Comparison of ENCODE assay signal across 7 cellular contexts in the genomic region with DNA sequence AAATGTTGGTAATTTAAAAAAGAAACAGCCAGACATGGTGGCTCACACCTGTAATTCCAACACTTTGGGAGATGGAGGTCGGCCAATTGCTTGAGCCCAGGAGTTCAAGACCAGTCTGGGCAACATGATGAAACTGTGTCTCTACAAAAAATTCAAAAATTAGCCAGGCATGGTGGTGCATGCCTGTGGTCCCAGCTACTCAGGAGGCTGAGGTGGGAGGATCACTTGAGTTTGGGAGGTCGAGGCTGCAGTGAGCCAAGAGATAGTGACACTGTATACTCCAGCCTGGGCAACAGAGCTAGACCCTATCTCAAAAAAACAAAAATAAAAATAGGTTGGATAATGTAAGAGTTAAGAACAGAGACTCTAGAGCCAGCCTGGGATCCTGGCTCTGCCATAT. TPM values are rescaled to one million over a fixed set of nuclear protein-coding genes. Genes with fewer than 3 reads are reported as not detected.
DNase-seq lines count a peak whose midpoint lies in the region; ATAC-seq, FAIRE-seq and TF ChIP-seq lines count a peak whose summit lies in the region.
"Not testable (repeated sequence)": the region's sequence is repeated elsewhere in the genome, so short reads cannot be mapped to it uniquely, and the experiment has no call there.

No MANE protein-coding gene starts in this region.

- POLR2A ChIA-PET in CD8-positive, alpha-beta T cell (lab: Charles Lee): interaction anchor here (0.6 kb wide), 1 partner anchor 23 kb away, joined by 4 read pairs; no protein-coding TSS in a partner anchor
- POLR2A ChIA-PET in activated B cell treated with CpG ODN at 0.5 μM for 24 hours (lab: Charles Lee): interaction anchor here (4.1 to 4.7 kb wide), 2 partner anchors 10 to 87 kb away, joined by 31 to 54 read pairs; a partner anchor contains a TSS
- POLR2A ChIA-PET in K562 (lab: Yijun Ruan, JAX): not testable (repeated sequence)

- CTCF ChIA-PET in CD8-positive, alpha-beta T cell (lab: Charles Lee); K562 (lab: Yijun Ruan, JAX; ENCODE audit: low intra/inter-chr PET ratio): not testable (repeated sequence)
- CTCF ChIA-PET in activated B cell treated with CpG ODN at 0.5 μM for 24 hours (lab: Charles Lee): interaction anchor here (0.6 kb wide), 1 partner anchor 1048 kb away, joined by 5 read pairs; no protein-coding TSS in a partner anchor

- not testable (repeated sequence) for FAIRE-seq in K562 (lab: Jason Lieb, UNC)

- not testable (repeated sequence) for H3K4me2 ChIP-seq in K562 (ENCODE audit: insufficient read depth, low read length)

- H3K36me3 Mint-ChIP-seq in CD8-positive, alpha-beta T cell; activated B cell treated with CpG ODN at 0.5 μM for 24 hours (ENCODE audit: low read depth); activated T-cell treated with anti-CD3 and anti-CD28 coated beads, Interleukin-2, amount 50 U/mL, for 72 hours (ENCODE audit: insufficient read depth in 2 of 2); memory B cell; stimulated activated effector memory CD8-positive, alpha-beta T cell treated with anti-CD3 and anti-CD28 coated beads, Interleukin-12 subunit alpha, Interleukin-12 subunit beta, amount 100 ng/mL, for 72 hours: not testable (repeated sequence)

- H3K36me3 ChIP-seq in CD8-positive, alpha-beta T cell (ENCODE audit: insufficient read depth, low read length); K562 (ENCODE audit: control insufficient read depth, insufficient read depth, low read length): not testable (repeated sequence)

- not testable (repeated sequence) for H3K9me3 Mint-ChIP-seq in CD8-positive, alpha-beta T cell; activated B cell treated with CpG ODN at 0.5 μM for 24 hours; activated T-cell treated with anti-CD3 and anti-CD28 coated beads, Interleukin-2, amount 50 U/mL, for 72 hours; memory B cell; stimulated activated effector memory CD8-positive, alpha-beta T cell treated with anti-CD3 and anti-CD28 coated beads, Interleukin-12 subunit alpha, Interleukin-12 subunit beta, amount 100 ng/mL, for 72 hours

- not testable (repeated sequence) for H3K27me3 ChIP-seq in CD8-positive, alpha-beta T cell (ENCODE audit: insufficient read depth, low read length); K562 (ENCODE audit: control insufficient read depth in 2 of 2, insufficient read depth in 2 of 2, low read length in 2 of 2)

- H3K27me3 Mint-ChIP-seq in CD8-positive, alpha-beta T cell (ENCODE audit: low read depth); activated B cell treated with CpG ODN at 0.5 μM for 24 hours; activated T-cell treated with anti-CD3 and anti-CD28 coated beads, Interleukin-2, amount 50 U/mL, for 72 hours (ENCODE audit: low read depth); memory B cell: not testable (repeated sequence)

- not testable (repeated sequence) for H3K9me1 ChIP-seq in K562 (ENCODE audit: control insufficient read depth, insufficient read depth, low read length)

- TF ChIP-seq POLR2A in NB4 (IDR thresholded peaks at IDR 0.05; ENCODE audit: extremely low read depth, insufficient read length); K562 (conservative IDR thresholded peaks at IDR 0.05): not testable (repeated sequence)

- BruUV-seq in K562 (replicated peaks; lab: Mats Ljungman, UMichigan): not testable (repeated sequence)

- intact Hi-C loops in CD8-positive, alpha-beta T cell (cut with DNase I, micrococcal nuclease); K562 (cut with micrococcal nuclease): not testable (repeated sequence)
- intact Hi-C loops in activated B cell treated with CpG ODN at 0.5 μM for 24 hours (cut with micrococcal nuclease): loop anchor here (2.0 kb wide), 1 partner anchor 16 kb away; no protein-coding TSS in a partner anchor

- H3K9me3 ChIP-seq in CD8-positive, alpha-beta T cell (ENCODE audit: low read length); K562 (replicated peaks; ENCODE audit: control insufficient read depth, insufficient read depth, low read depth, low read length): not testable (repeated sequence)

- TF ChIP-seq CTCF in CD8-positive, alpha-beta T cell (IDR thresholded peaks at IDR 0.05); NB4 (IDR thresholded peaks at IDR 0.05; ENCODE audit: low read depth, low read length); activated B cell treated with CpG ODN at 0.5 μM for 24 hours (IDR thresholded peaks at IDR 0.05); K562 (IDR thresholded peaks at IDR 0.05 in 2 of 3, conservative IDR thresholded peaks at IDR 0.05 in 1 of 3; ENCODE audit: insufficient read depth in 2 of 3, low read depth in 1 of 3, low read length in 3 of 3): not testable (repeated sequence)

- not testable (repeated sequence) for TF ChIP-seq RAD21 in K562 (CRISPR knock-in tag; conservative IDR thresholded peaks at IDR 0.05 in 1 of 2, IDR thresholded peaks at IDR 0.05 in 1 of 2)

- ATAC-seq in CD8-positive, alpha-beta T cell; activated B cell treated with CpG ODN at 0.5 μM for 24 hours (ENCODE audit: low read depth); activated T-cell treated with anti-CD3 and anti-CD28 coated beads, Interleukin-2, amount 50 U/mL, for 72 hours (replicated peaks in 1 of 2); K562; memory B cell (ENCODE audit: low read depth); stimulated activated effector memory CD8-positive, alpha-beta T cell treated with anti-CD3 and anti-CD28 coated beads, Interleukin-12 subunit alpha, Interleukin-12 subunit beta, amount 100 ng/mL, for 72 hours: not testable (repeated sequence)

- H3K27ac ChIP-seq in CD8-positive, alpha-beta T cell (ENCODE audit: low read depth, low read length); K562 (ENCODE audit: extremely low read depth, low read depth, low read length): not testable (repeated sequence)

- peak overlapping the region; percentile 69 for H3K4me3 Mint-ChIP-seq in CD8-positive, alpha-beta T cell
- not testable (repeated sequence) for H3K4me3 Mint-ChIP-seq in activated B cell treated with CpG ODN at 0.5 μM for 24 hours
- peak overlapping the region; percentile 53 to 78 for H3K4me3 Mint-ChIP-seq in activated T-cell treated with anti-CD3 and anti-CD28 coated beads, Interleukin-2, amount 50 U/mL, for 72 hours
- H3K4me3 Mint-ChIP-seq in memory B cell: peak overlapping the region; percentile 29
- H3K4me3 Mint-ChIP-seq in stimulated activated effector memory CD8-positive, alpha-beta T cell treated with anti-CD3 and anti-CD28 coated beads, Interleukin-12 subunit alpha, Interleukin-12 subunit beta, amount 100 ng/mL, for 72 hours: peak overlapping the region; percentile 52

- peaks cover 28% of the 10 kb centered on the region for H3K4me1 Mint-ChIP-seq in CD8-positive, alpha-beta T cell (ENCODE audit: low read depth)
- H3K4me1 Mint-ChIP-seq in activated B cell treated with CpG ODN at 0.5 μM for 24 hours (peaks cover 69% of the 10 kb centered on the region), memory B cell (peaks cover 36% of the 10 kb centered on the region)
- H3K4me1 Mint-ChIP-seq in activated T-cell treated with anti-CD3 and anti-CD28 coated beads, Interleukin-2, amount 50 U/mL, for 72 hours (ENCODE audit: low read depth): peaks cover 24% of the 10 kb centered on the region
- peaks cover 26% of the 10 kb centered on the region for H3K4me1 Mint-ChIP-seq in stimulated activated effector memory CD8-positive, alpha-beta T cell treated with anti-CD3 and anti-CD28 coated beads, Interleukin-12 subunit alpha, Interleukin-12 subunit beta, amount 100 ng/mL, for 72 hours

- peaks cover 13% of the 10 kb centered on the region for H3K4me1 ChIP-seq in CD8-positive, alpha-beta T cell (ENCODE audit: insufficient read depth, low read length)
- peaks cover 4 to 14% of the 10 kb centered on the region in 2 experiments; a peak in 3 of 5 replicates for H3K4me1 ChIP-seq in K562 (replicated peaks in 1 of 2; ENCODE audit: control insufficient read depth in 2 of 2, insufficient read depth in 2 of 2, low read length in 2 of 2)

- DNase-seq in CD8-positive, alpha-beta T cell; NB4 (ENCODE audit: low read depth); activated B cell treated with CpG ODN at 0.5 μM for 24 hours; activated T-cell treated with anti-CD3 and anti-CD28 coated beads, Interleukin-2, amount 50 U/mL, for 72 hours; K562 (ENCODE audit: extremely low read depth in 1 of 4, low spot score in 3 of 4); memory B cell (ENCODE audit: low spot score in 2 of 2); stimulated activated effector memory CD8-positive, alpha-beta T cell treated with anti-CD3 and anti-CD28 coated beads, Interleukin-12 subunit alpha, Interleukin-12 subunit beta, amount 100 ng/mL, for 72 hours (ENCODE audit: low spot score in 2 of 2): not testable (repeated sequence)

- H3K27ac Mint-ChIP-seq in CD8-positive, alpha-beta T cell: peak overlapping the region; percentile 55
- H3K27ac Mint-ChIP-seq in activated B cell treated with CpG ODN at 0.5 μM for 24 hours: peak overlapping the region; percentile 99
- peak overlapping the region; percentile 71 for H3K27ac Mint-ChIP-seq in activated T-cell treated with anti-CD3 and anti-CD28 coated beads, Interleukin-2, amount 50 U/mL, for 72 hours
- peak overlapping the region; percentile 96 for H3K27ac Mint-ChIP-seq in memory B cell
- peak overlapping the region; percentile 30 for H3K27ac Mint-ChIP-seq in stimulated activated effector memory CD8-positive, alpha-beta T cell treated with anti-CD3 and anti-CD28 coated beads, Interleukin-12 subunit alpha, Interleukin-12 subunit beta, amount 100 ng/mL, for 72 hours

- H3K4me3 ChIP-seq in CD8-positive, alpha-beta T cell (ENCODE audit: low read depth, low read length); K562: not testable (repeated sequence)
- peak overlapping the region; percentile 51 for H3K4me3 ChIP-seq in NB4 (ENCODE audit: low read depth, low read length)

- WGBS in K562 (ENCODE audit: insufficient coverage, low coverage, missing lambda C conversion rate): 90% methylated on average over 2 of the region's 2 CpGs

- not testable (repeated sequence) for H4K20me1 ChIP-seq in K562 (replicated peaks; ENCODE audit: control insufficient read depth, insufficient read depth, low read length)

- in situ Hi-C loops in K562 (cut with MboI): not testable (repeated sequence)

- TF ChIP-seq EP300 in K562 (IDR thresholded peaks at IDR 0.05; ENCODE audit: low read length): not testable (repeated sequence)

- H3K79me2 ChIP-seq in K562 (ENCODE audit: control insufficient read depth, insufficient read depth, low read length): not testable (repeated sequence)

- H3K9ac ChIP-seq in K562 (ENCODE audit: insufficient read depth in 1 of 2, low read depth in 2 of 2, low read length in 2 of 2): not testable (repeated sequence)

- not testable (repeated sequence) for H2AFZ ChIP-seq in K562 (ENCODE audit: low read depth, low read length)

RNA-seq across cellular contexts. Expression of a gene that starts 8.7 kb away (rescaled TPM):
- total RNA-seq in CD8-positive, alpha-beta T cell: 10 to 100 TPM; 35.0 to 36.3 TPM
- 45.7 and 52.3 TPM in 2 replicates for total RNA-seq in activated B cell treated with CpG ODN at 0.5 μM for 24 hours
- total RNA-seq in activated T-cell treated with anti-CD3 and anti-CD28 coated beads, Interleukin-2, amount 50 U/mL, for 72 hours: 10 to 100 TPM; 70.3 to 75.8 TPM
- total RNA-seq in K562 (2011; cell fraction: chromatin; rRNA removed; ENCODE audit: low replicate concordance): 34.4 and 95.3 TPM in 2 replicates
- total RNA-seq in K562 (2011; cell fraction: nucleolus; rRNA removed): 38.0 and 44.5 TPM in 2 replicates
- total RNA-seq in K562 (2011; cell fraction: nucleoplasm; rRNA removed): 59.2 and 86.5 TPM in 2 replicates
- 16.7 and 20.6 TPM in 2 replicates for total RNA-seq in K562 (2014; rRNA removed)
- 40.1 and 42.6 TPM in 2 replicates for total RNA-seq in K562 (2014; rRNA removed; fragmentation: Illumina TruSeq; extraction: Trizol)
- 36.5 and 37.7 TPM in 2 replicates for total RNA-seq in K562 (2015; rRNA removed; fragmentation: Illumina TruSeq; extraction: Trizol)
- total RNA-seq in K562 (2021): 34.8 and 35.5 TPM in 2 replicates
- 34.2 and 37.8 TPM in 2 replicates for polyA plus RNA-seq in K562 (2011; rRNA removed)
- polyA plus RNA-seq in K562 (2011; cell fraction: cytosol; rRNA removed): 7.7 and 16.7 TPM in 2 replicates
- 18.3 and 28.9 TPM in 2 replicates for polyA plus RNA-seq in K562 (2011; cell fraction: nucleus; rRNA removed)
- 13.0 and 15.7 TPM in 2 replicates for polyA plus RNA-seq in K562 (2012)
- polyA plus RNA-seq in K562 (2014; fragmentation: Illumina TruSeq; extraction: Trizol): 20.6 and 23.1 TPM in 2 replicates
- polyA plus RNA-seq in K562 (2014; fragmentation: Nextera tagmentation; extraction: Ambion mirVana): 10 to 100 TPM; 14.5 to 18.2 TPM
- polyA plus RNA-seq in K562 (2014; rRNA removed): 12.5 and 13.7 TPM in 2 replicates
- 118 and 121 TPM in 2 replicates for polyA minus RNA-seq in K562 (2011; rRNA and poly(A)+ RNA removed)
- 26.0 and 45.5 TPM in 2 replicates for polyA minus RNA-seq in K562 (2011; cell fraction: cytosol; rRNA and poly(A)+ RNA removed)
- 28.3 and 51.6 TPM in 2 replicates for polyA minus RNA-seq in K562 (2011; cell fraction: nucleus; rRNA and poly(A)+ RNA removed)

Comparison
In these comparisons a context has a peak if more than half of its experiments do, and no peak if none do; other contexts are left out.
1. H3K27ac Mint-ChIP-seq: peak in every context shown above with its lines; median percentile 99 in activated B cell treated with CpG ODN at 0.5 μM for 24 hours; 96 in memory B cell; 71 in activated T-cell treated with anti-CD3 and anti-CD28 coated beads, Interleukin-2, amount 50 U/mL, for 72 hours; 55 in CD8-positive, alpha-beta T cell; 30 in stimulated activated effector memory CD8-positive, alpha-beta T cell treated with anti-CD3 and anti-CD28 coated beads, Interleukin-12 subunit alpha, Interleukin-12 subunit beta, amount 100 ng/mL, for 72 hours.